ENCODE assay signal across 1 cellular context in the genomic region with DNA sequence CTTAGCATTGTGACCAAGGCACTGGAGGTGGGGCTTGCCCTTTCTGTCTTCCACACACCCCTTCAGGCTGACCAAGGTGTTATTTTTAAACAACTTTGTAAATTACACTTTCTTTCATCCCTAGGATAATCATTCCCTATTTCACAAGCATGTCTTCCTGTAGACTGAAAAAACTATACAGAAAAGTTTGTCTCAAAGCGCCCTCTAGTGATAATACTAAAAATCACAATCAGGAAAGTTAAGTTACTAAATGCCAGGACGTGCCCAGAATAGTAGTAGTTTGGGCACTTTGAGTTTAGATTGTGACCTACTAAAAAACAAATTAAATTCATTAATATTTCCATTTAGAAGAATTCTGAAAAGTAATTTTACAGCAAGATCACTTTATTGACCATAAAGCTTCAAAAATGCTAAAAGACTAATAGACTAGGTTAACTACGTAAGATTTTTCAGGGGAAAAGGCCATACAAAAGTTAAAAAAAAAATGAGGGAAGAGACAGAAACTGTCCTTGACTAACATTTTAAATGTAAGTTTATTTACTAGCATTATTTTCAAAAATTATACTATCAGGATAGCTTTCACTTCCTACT.
TF ChIP-seq lines count a peak whose summit lies in the region.

No MANE protein-coding gene starts in this region.

TF ChIP-seq in H1, 55 proteins besides CTCF, POLR2A, EP300 and RAD21:
- no peak for TF ChIP-seq NANOG (IDR thresholded peaks at IDR 0.05; ENCODE audit: insufficient read depth, low read depth, low read length, poor library complexity, severe bottlenecking)
- TF ChIP-seq KDM5A (IDR thresholded peaks at IDR 0.05; ENCODE audit: low read length): no peak
- no peak for TF ChIP-seq SP4 (IDR thresholded peaks at IDR 0.05; ENCODE audit: low read length)
- TF ChIP-seq NRF1 (IDR thresholded peaks at IDR 0.05; ENCODE audit: low read depth, low read length): no peak
- TF ChIP-seq SAP30 (IDR thresholded peaks at IDR 0.05; ENCODE audit: insufficient read depth, insufficient replicate concordance, low read length): no peak
- 0 out of 2 replicates have a peak, but pooled peaks have one; percentile 3 for TF ChIP-seq CEBPB (IDR thresholded peaks at IDR 0.05; ENCODE audit: low read depth, low read length)
- no peak for TF ChIP-seq HDAC2 (IDR thresholded peaks at IDR 0.05; ENCODE audit: borderline replicate concordance in 1 of 2, low read depth in 2 of 2, low read length in 2 of 2)
